Comparison of ENCODE assay signal across 25 cellular contexts in the genomic region with DNA sequence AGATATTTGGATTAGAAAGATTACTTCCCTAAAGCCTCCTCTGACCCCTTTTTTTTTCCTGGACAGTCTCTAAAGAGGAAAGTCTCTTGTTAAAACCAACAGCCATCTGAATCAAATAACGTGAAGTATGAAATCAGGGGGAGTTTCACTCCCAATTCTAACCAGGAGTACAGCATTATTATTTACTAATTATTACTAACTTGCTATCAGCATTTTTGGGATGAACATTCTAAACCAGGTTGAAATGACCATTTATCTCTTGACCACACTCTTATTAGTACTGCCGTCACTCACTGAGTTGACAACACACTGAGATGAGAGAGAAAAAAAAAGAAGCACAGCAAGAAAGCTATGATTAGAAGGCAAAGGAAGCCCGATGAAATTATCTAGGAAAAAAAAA.
DNase-seq lines count a peak whose midpoint lies in the region; ATAC-seq, FAIRE-seq and TF ChIP-seq lines count a peak whose summit lies in the region.
"Had no signal": no experiment of that assay in that cellular context is flagged by ENCODE, and none has a peak within 500 bp of the region (broad histone marks: within the 10 kb centered on the region; RNA-seq: fewer than 3 reads in every experiment).

No MANE protein-coding gene starts in this region.

- H4K20me1 ChIP-seq in HCT116 (ENCODE audit: insufficient read depth) = no peaks in the 10 kb centered on the region
- H4K20me1 ChIP-seq in K562 (replicated peaks; ENCODE audit: control insufficient read depth, insufficient read depth, low read length) = no peaks in the 10 kb centered on the region
- no peaks in the 10 kb centered on the region for H4K20me1 ChIP-seq in keratinocyte (ENCODE audit: control insufficient read depth, extremely low read depth, insufficient read depth, low read length)

- no peak for DNase-seq in HCT116 (ENCODE audit: low read depth, low spot score)
- peak in 1 of 4 experiments; percentile 36 for DNase-seq in K562 (ENCODE audit: extremely low read depth in 1 of 4, low spot score in 3 of 4)
- DNase-seq in keratinocyte (ENCODE audit: low read depth, low spot score) = no peak
- no peak for DNase-seq in substantia nigra (lab: John Stamatoyannopoulos, UW)
- no peak for DNase-seq in GM19238 (ENCODE audit: insufficient read length, low spot score)
- DNase-seq in stimulated activated CD4-positive, alpha-beta T cell treated with anti-CD3 and anti-CD28 coated beads, Interleukin-12 subunit alpha, Interleukin-12 subunit beta, amount 100 ng/mL, for 4 hours = no peak
- DNase-seq: activated CD4-positive, alpha-beta T cell treated with anti-CD3 and anti-CD28 coated beads for 36 hours; activated effector memory CD4-positive, alpha-beta T cell treated with Interleukin-2 at 50 U/mL for 16 hours; esophagus squamous epithelium; heart right ventricle; naive thymus-derived CD8-positive, alpha-beta T cell; NCI-H1048; NCI-H1694; NCI-H82; psoas muscle; sigmoid colon; stimulated activated naive CD4-positive, alpha-beta T cell; T-helper 9 cell; testis had no signal

- H3K79me2 ChIP-seq in HCT116 (ENCODE audit: insufficient read depth, low read length) (no peaks in the 10 kb centered on the region; the same call in 1 of the 2 replicates), K562 (ENCODE audit: control insufficient read depth, insufficient read depth, low read length) (no peaks in the 10 kb centered on the region), keratinocyte (ENCODE audit: control insufficient read depth, insufficient read depth, low read length) (no peaks in the 10 kb centered on the region)

- in situ Hi-C loops in K562 (cut with MboI) = no loop called here

- 0 out of 2 replicates have a peak overlapping the region, but pooled peaks have one; percentile 2 for H3K9ac ChIP-seq in HCT116 (ENCODE audit: low read length)
- peak overlapping the region in 1 of 2 experiments; percentile 51; a peak in 1 of 4 replicates for H3K9ac ChIP-seq in K562 (ENCODE audit: insufficient read depth in 1 of 2, low read depth in 2 of 2, low read length in 2 of 2)
- H3K9ac ChIP-seq in keratinocyte (ENCODE audit: control insufficient read depth, extremely low read depth, insufficient read depth, low read length) = no peak overlapping the region

- TF ChIP-seq EP300 in K562 (IDR thresholded peaks at IDR 0.05; ENCODE audit: low read length) = no peak

- CTCF ChIA-PET in HCT116 (lab: Charles Lee) (no interaction called here), K562 (lab: Yijun Ruan, JAX; ENCODE audit: low intra/inter-chr PET ratio) (no interaction called here)

- peaks cover 10 to 39% of the 10 kb centered on the region in 2 experiments for H3K4me1 ChIP-seq in HCT116 (ENCODE audit: control insufficient read depth in 1 of 2, insufficient read depth in 2 of 2, low read length in 2 of 2)
- H3K4me1 ChIP-seq in K562 (replicated peaks in 1 of 2; ENCODE audit: control insufficient read depth in 2 of 2, insufficient read depth in 2 of 2, low read length in 2 of 2) = peaks cover 4 to 40% of the 10 kb centered on the region in 2 experiments
- peaks cover 32% of the 10 kb centered on the region for H3K4me1 ChIP-seq in keratinocyte (ENCODE audit: control insufficient read depth, extremely low read depth, insufficient read depth, low read length)
- H3K4me1 ChIP-seq: ascending aorta, psoas muscle, sigmoid colon, testis had no signal

- RAD21 ChIA-PET in HCT116 (lab: Charles Lee; ENCODE audit: low non-redundant PET in 1 of 2, low total read pairs in 2 of 2, uncharacterized antibody in 2 of 2, unreplicated experiment in 2 of 2) = no interaction called here

- H3K4me3 ChIP-seq in HCT116 (replicated peaks in 1 of 2; ENCODE audit: low read depth in 1 of 2, low read length in 2 of 2) (no peak overlapping the region), K562 (no peak overlapping the region), keratinocyte (ENCODE audit: control insufficient read depth in 2 of 3, extremely low read depth in 1 of 3, insufficient read depth in 2 of 3, low read depth in 1 of 3, low read length in 3 of 3) (no peak overlapping the region)
- H3K4me3 ChIP-seq: ascending aorta, esophagus squamous epithelium, GM12878, HAP-1, heart right ventricle, psoas muscle, sigmoid colon, testis had no signal

- dilution Hi-C loops in keratinocyte (cut with MboI; ENCODE audit: extremely low pct_ligation_motif_present, low sequenced_read_pairs) = no loop called here

- POLR2A ChIA-PET in HCT116 (lab: Charles Lee) (no interaction called here), K562 (lab: Yijun Ruan, JAX) (interaction anchor here (0.9 to 3.0 kb wide), 6 partner anchors 11 to 114 kb away, joined by 3 to 14 read pairs (median 7); partner anchors contain the start of gene BCLAF1)

- H3K27ac ChIP-seq in HCT116 (ENCODE audit: low read depth, low read length) (no peak overlapping the region), K562 (ENCODE audit: extremely low read depth, low read depth, low read length) (peak overlapping the region; percentile 75), keratinocyte (ENCODE audit: control insufficient read depth, insufficient read depth, low read length) (peak overlapping the region; percentile 90), substantia nigra (ENCODE audit: low read depth, low read length, poor library complexity, severe bottlenecking) (peak overlapping the region; percentile 85)
- H3K27ac ChIP-seq: ascending aorta, psoas muscle, sigmoid colon, VCaP had no signal

- intact Hi-C loops in HCT116 (cut with micrococcal nuclease) = no loop called here
- intact Hi-C loops in K562 (cut with micrococcal nuclease) = no loop called here

- no peaks in the 10 kb centered on the region for H3K9me1 ChIP-seq in K562 (ENCODE audit: control insufficient read depth, insufficient read depth, low read length)
- H3K9me1 ChIP-seq in keratinocyte (ENCODE audit: control insufficient read depth, extremely low read depth, insufficient read depth, low read length) = no peaks in the 10 kb centered on the region

- BruUV-seq in HCT116 (replicated peaks; lab: Mats Ljungman, UMichigan) (no TSS peak), K562 (replicated peaks; lab: Mats Ljungman, UMichigan) (no TSS peak)

- ATAC-seq in HCT116 = no peak
- ATAC-seq in K562 = no peak
- ATAC-seq in GM21576 (IDR thresholded peaks at IDR 0.05; ENCODE audit: unreplicated experiment) = no peak
- ATAC-seq: activated CD4-positive, alpha-beta T cell treated with anti-CD3 and anti-CD28 coated beads for 36 hours; activated naive CD4-positive, alpha-beta T cell treated with anti-CD3 and anti-CD28 coated beads, Interleukin-2, amount 50 U/mL, for 72 hours; GM12878; naive thymus-derived CD8-positive, alpha-beta T cell had no signal

- FAIRE-seq in K562 (lab: Jason Lieb, UNC) (no peak), keratinocyte (lab: Jason Lieb, UNC) (no peak)
- FAIRE-seq: GM12878 had no signal

- H3K9me3 ChIP-seq in HCT116 (ENCODE audit: control insufficient read depth in 1 of 2, insufficient read depth in 1 of 2, low read depth in 1 of 2, low read length in 2 of 2) = no peaks in the 10 kb centered on the region
- no peaks in the 10 kb centered on the region for H3K9me3 ChIP-seq in K562 (replicated peaks; ENCODE audit: control insufficient read depth, insufficient read depth, low read depth, low read length)
- H3K9me3 ChIP-seq in keratinocyte (ENCODE audit: control insufficient read depth, low read depth, low read length) = no peaks in the 10 kb centered on the region
- H3K9me3 ChIP-seq: ascending aorta, esophagus squamous epithelium, HAP-1, heart right ventricle, psoas muscle, sigmoid colon, testis had no signal

- H3K9me2 ChIP-seq in HCT116 (ENCODE audit: insufficient read depth) = no peaks in the 10 kb centered on the region

- H2AFZ ChIP-seq in HCT116 (ENCODE audit: low read depth, low read length, poor library complexity, severe bottlenecking) (no peak overlapping the region), K562 (ENCODE audit: low read depth, low read length) (peak overlapping the region; percentile 54), keratinocyte (ENCODE audit: control insufficient read depth, low read length) (no peak overlapping the region)

- no peaks in the 10 kb centered on the region for H3K36me3 ChIP-seq in HCT116 (ENCODE audit: control insufficient read depth in 1 of 2, insufficient read depth in 2 of 2, low read length in 2 of 2)
- no peaks in the 10 kb centered on the region for H3K36me3 ChIP-seq in K562 (ENCODE audit: control insufficient read depth, insufficient read depth, low read length)
- no peaks in the 10 kb centered on the region for H3K36me3 ChIP-seq in keratinocyte (ENCODE audit: control insufficient read depth in 2 of 2, extremely low read depth in 1 of 2, insufficient read depth in 2 of 2, low read length in 2 of 2)
- H3K36me3 ChIP-seq: ascending aorta, esophagus squamous epithelium, HAP-1, heart right ventricle, sigmoid colon had no signal

- TF ChIP-seq RAD21 in HCT116 (IDR thresholded peaks at IDR 0.05; ENCODE audit: low read depth) = no peak
- TF ChIP-seq RAD21 in K562 (CRISPR knock-in tag; conservative IDR thresholded peaks at IDR 0.05 in 1 of 2, IDR thresholded peaks at IDR 0.05 in 1 of 2) = no peak

- 3% methylated on average over 3 of the region's 3 CpGs for whole genome bisulfite sequencing in K562 (ENCODE audit: insufficient coverage, low coverage, missing lambda C conversion rate)

- H3K27me3 ChIP-seq in HCT116 (ENCODE audit: insufficient read depth, low read length) = no peaks in the 10 kb centered on the region
- no peaks in the 10 kb centered on the region for H3K27me3 ChIP-seq in K562 (ENCODE audit: control insufficient read depth in 2 of 2, insufficient read depth in 2 of 2, low read length in 2 of 2)
- no peaks in the 10 kb centered on the region for H3K27me3 ChIP-seq in keratinocyte (ENCODE audit: control insufficient read depth, extremely low read depth, insufficient read depth, low read length)
- H3K27me3 ChIP-seq: ascending aorta, esophagus squamous epithelium, heart right ventricle, sigmoid colon, testis had no signal

- no peak for TF ChIP-seq POLR2A in HCT116 (IDR thresholded peaks at IDR 0.05; ENCODE audit: borderline replicate concordance, extremely low read depth, insufficient read depth, insufficient read length)
- no peak for TF ChIP-seq POLR2A in K562 (conservative IDR thresholded peaks at IDR 0.05)

- TF ChIP-seq CTCF in HCT116 (IDR thresholded peaks at IDR 0.05 in 2 of 3, conservative IDR thresholded peaks at IDR 0.05 in 1 of 3; ENCODE audit: borderline replicate concordance in 1 of 3, insufficient read depth in 1 of 3, low read depth in 2 of 3, low read length in 2 of 3) (no peak), K562 (IDR thresholded peaks at IDR 0.05 in 2 of 3, conservative IDR thresholded peaks at IDR 0.05 in 1 of 3; ENCODE audit: insufficient read depth in 2 of 3, low read depth in 1 of 3, low read length in 3 of 3) (no peak), keratinocyte (optimal IDR thresholded peaks at IDR 0.05 in 1 of 3, IDR thresholded peaks at IDR 0.05 in 1 of 3, conservative IDR thresholded peaks at IDR 0.05 in 1 of 3; ENCODE audit: extremely low read depth in 1 of 3, insufficient read depth in 2 of 3, low read length in 3 of 3) (no peak)

- H3K4me2 ChIP-seq in HCT116 (ENCODE audit: low read length) = peak overlapping the region; percentile 43
- H3K4me2 ChIP-seq in K562 (ENCODE audit: insufficient read depth, low read length) = no peak overlapping the region
- no peak overlapping the region for H3K4me2 ChIP-seq in keratinocyte (ENCODE audit: control insufficient read depth, extremely low read depth, insufficient read depth, low read depth, low read length)

TF ChIP-seq in K562, 482 proteins besides CTCF, POLR2A, EP300 and RAD21 (continues in another document):
- no peak for TF ChIP-seq BACH1 (tag; IDR thresholded peaks at IDR 0.05)

Comparison
In these comparisons a context has a peak if more than half of its experiments do, and no peak if none do; other contexts are left out.
1. Of the 22 proteins assayed by ChIP-seq in both K562 and HCT116: peak only in K562: ELF1; only in HCT116: none; in both: none; in neither: 21.